Comparison of ENCODE assay signal across 37 cellular contexts in the genomic region with DNA sequence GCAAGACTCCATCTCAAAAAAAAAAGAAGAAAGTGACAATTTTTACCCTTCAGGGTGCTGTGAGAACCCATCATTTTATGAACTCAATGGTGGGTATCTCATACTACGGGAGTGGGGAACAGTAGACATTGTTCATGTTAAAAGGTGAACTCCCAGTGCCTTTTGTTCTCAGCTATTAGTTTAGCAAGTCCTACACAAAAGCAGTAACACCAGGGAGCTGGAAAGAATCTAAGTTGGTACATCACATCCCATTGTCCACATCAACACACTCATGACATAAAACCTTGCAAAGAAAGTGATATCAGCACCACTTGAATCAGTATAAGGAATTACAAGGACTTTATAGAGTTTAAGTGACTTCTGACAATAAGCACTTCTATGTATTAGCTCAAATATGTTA. TPM values are rescaled to one million over a fixed set of nuclear protein-coding genes. Genes with fewer than 3 reads are reported as not detected.
"Had no signal": no experiment of that assay in that cellular context is flagged by ENCODE, and none has a peak within 500 bp of the region (broad histone marks: within the 10 kb centered on the region; RNA-seq: fewer than 3 reads in every experiment).

No MANE protein-coding gene starts in this region.

- H3K27me3 ChIP-seq: adrenal gland, ascending aorta, body of pancreas, brain microvascular endothelial cell, breast epithelium had no signal

- H3K27me3 Mint-ChIP-seq: activated naive CD8-positive, alpha-beta T cell treated with anti-CD3 and anti-CD28 coated beads for 36 hours had no signal

- H3K36me3 Mint-ChIP-seq: activated naive CD4-positive, alpha-beta T cell treated with anti-CD3 and anti-CD28 coated beads, Interleukin-2, amount 50 U/mL, for 24 hours; activated naive CD4-positive, alpha-beta T cell treated with anti-CD3 and anti-CD28 coated beads, Interleukin-2, amount 50 U/mL, for 72 hours; activated naive CD8-positive, alpha-beta T cell; activated naive CD8-positive, alpha-beta T cell treated with anti-CD3 and anti-CD28 coated beads for 36 hours; activated naive CD8-positive, alpha-beta T cell treated with anti-CD3 and anti-CD28 coated beads, Interleukin-2, amount 10 ng/mL, durations not matched to agents 7 days and 5 days; brain had no signal

- H3K36me3 ChIP-seq: adrenal gland, ascending aorta, brain microvascular endothelial cell, breast epithelium, cardiac muscle cell had no signal

- H3K27ac Mint-ChIP-seq: activated naive CD4-positive, alpha-beta T cell treated with anti-CD3 and anti-CD28 coated beads for 36 hours; activated naive CD4-positive, alpha-beta T cell treated with anti-CD3 and anti-CD28 coated beads, Interleukin-2, amount 10 ng/mL, durations not matched to agents 7 days and 5 days; activated naive CD4-positive, alpha-beta T cell treated with anti-CD3 and anti-CD28 coated beads, Interleukin-2, amount 50 U/mL, for 24 hours; activated naive CD4-positive, alpha-beta T cell treated with anti-CD3 and anti-CD28 coated beads, Interleukin-2, amount 50 U/mL, for 72 hours; activated naive CD8-positive, alpha-beta T cell; activated naive CD8-positive, alpha-beta T cell treated with anti-CD3 and anti-CD28 coated beads for 36 hours; activated naive CD8-positive, alpha-beta T cell treated with anti-CD3 and anti-CD28 coated beads, Interleukin-2, amount 10 ng/mL, durations not matched to agents 7 days and 5 days; activated naive CD8-positive, alpha-beta T cell treated with anti-CD3 and anti-CD28 coated beads, Interleukin-2, amount 50 U/mL, for 24 hours; activated T-cell treated with anti-CD3 and anti-CD28 coated beads, Interleukin-2, amount 50 U/mL, for 24 hours; activated T-cell treated with anti-CD3 and anti-CD28 coated beads, Interleukin-2, amount 50 U/mL, for 72 hours; activated T-helper 1 cell treated with anti-CD3 and anti-CD28 coated beads, Interleukin-12 subunit alpha, Interleukin-12 subunit beta, Interleukin-2, Interleukin-4 antibody, amounts not matched to agents 30 ng/mL and 10 ng/mL and 1 ng/mL, durations not matched to agents 14 hours and 24 hours and 36 hours; activated T-helper 17 cell treated with anti-CD3 and anti-CD28 coated beads, Interleukin-2, amount 50 U/mL, for 72 hours; brain had no signal

- H3K4me1 Mint-ChIP-seq: activated naive CD8-positive, alpha-beta T cell treated with anti-CD3 and anti-CD28 coated beads, Interleukin-2, amount 50 U/mL, for 24 hours; brain had no signal

- H3K4me1 ChIP-seq: adrenal gland, ascending aorta, breast epithelium had no signal

- H3K27ac ChIP-seq: adrenal gland, ascending aorta, body of pancreas, brain microvascular endothelial cell, breast epithelium, cardiac muscle cell had no signal

- H3K9me3 Mint-ChIP-seq: activated naive CD4-positive, alpha-beta T cell treated with anti-CD3 and anti-CD28 coated beads for 36 hours; activated naive CD4-positive, alpha-beta T cell treated with anti-CD3 and anti-CD28 coated beads, Interleukin-2, amount 50 U/mL, for 24 hours; activated naive CD4-positive, alpha-beta T cell treated with anti-CD3 and anti-CD28 coated beads, Interleukin-2, amount 50 U/mL, for 72 hours; activated naive CD8-positive, alpha-beta T cell treated with anti-CD3 and anti-CD28 coated beads for 36 hours; activated naive CD8-positive, alpha-beta T cell treated with anti-CD3 and anti-CD28 coated beads, Interleukin-2, amount 10 ng/mL, durations not matched to agents 7 days and 5 days; activated naive CD8-positive, alpha-beta T cell treated with anti-CD3 and anti-CD28 coated beads, Interleukin-2, amount 50 U/mL, for 24 hours; activated T-cell treated with anti-CD3 and anti-CD28 coated beads, Interleukin-2, amount 50 U/mL, for 24 hours; activated T-cell treated with anti-CD3 and anti-CD28 coated beads, Interleukin-2, amount 50 U/mL, for 4 hours; activated T-cell treated with anti-CD3 and anti-CD28 coated beads, Interleukin-2, amount 50 U/mL, for 72 hours; activated T-helper 1 cell treated with anti-CD3 and anti-CD28 coated beads, Interleukin-12 subunit alpha, Interleukin-12 subunit beta, Interleukin-2, Interleukin-4 antibody, amounts not matched to agents 30 ng/mL and 10 ng/mL and 1 ng/mL, durations not matched to agents 14 hours and 24 hours and 36 hours; activated T-helper 17 cell treated with anti-CD3 and anti-CD28 coated beads, Interleukin-2, amount 50 U/mL, for 72 hours; brain; central memory CD8-positive, alpha-beta T cell had no signal

- H3K9me3 ChIP-seq: adrenal gland, ascending aorta, body of pancreas, breast epithelium had no signal

- H3K4me3 ChIP-seq: adrenal gland, ascending aorta, body of pancreas, breast epithelium, cardiac muscle cell had no signal

- DNase-seq: activated effector memory CD4-positive, alpha-beta T cell treated with anti-CD3 and anti-CD28 coated beads, Interleukin-2, amount 50 U/mL, for 16 hours; activated effector memory CD4-positive, alpha-beta T cell treated with Interleukin-2 at 50 U/mL for 16 hours; activated gamma-delta T cell; activated gamma-delta T cell treated with Interleukin-2 at 50 U/mL for 16 hours; activated naive CD4-positive, alpha-beta T cell; activated naive CD4-positive, alpha-beta T cell treated with anti-CD3 and anti-CD28 coated beads for 36 hours; activated naive CD4-positive, alpha-beta T cell treated with anti-CD3 and anti-CD28 coated beads, Interleukin-2, amount 10 ng/mL, durations not matched to agents 7 days and 5 days; activated naive CD4-positive, alpha-beta T cell treated with anti-CD3 and anti-CD28 coated beads, Interleukin-2, amount 50 U/mL, for 16 hours; activated naive CD4-positive, alpha-beta T cell treated with Interleukin-2 at 50 U/mL for 16 hours; activated naive CD8-positive, alpha-beta T cell treated with anti-CD3 and anti-CD28 coated beads for 36 hours; activated naive CD8-positive, alpha-beta T cell treated with anti-CD3 and anti-CD28 coated beads, Interleukin-2, amount 10 ng/mL, durations not matched to agents 7 days and 5 days; activated naive CD8-positive, alpha-beta T cell treated with anti-CD3 and anti-CD28 coated beads, Interleukin-2, amount 50 U/mL, for 24 hours; activated T-cell treated with anti-CD3 and anti-CD28 coated beads, Interleukin-2, amount 50 U/mL, for 1 hour; activated T-cell treated with anti-CD3 and anti-CD28 coated beads, Interleukin-2, amount 50 U/mL, for 24 hours; activated T-cell treated with anti-CD3 and anti-CD28 coated beads, Interleukin-2, amount 50 U/mL, for 4 hours; activated T-cell treated with anti-CD3 and anti-CD28 coated beads, Interleukin-2, amount 50 U/mL, for 48 hours; activated T-cell treated with anti-CD3 and anti-CD28 coated beads, Interleukin-2, amount 50 U/mL, for 72 hours; adrenal gland; amniotic stem cell; amygdala; anterior cingulate cortex; aorta; body of pancreas; brain microvascular endothelial cell; caudate nucleus; central memory CD4-positive, alpha-beta T cell; cerebellar nuclear complex had no signal

- H3K4me3 Mint-ChIP-seq: activated naive CD4-positive, alpha-beta T cell treated with anti-CD3 and anti-CD28 coated beads for 36 hours; activated naive CD4-positive, alpha-beta T cell treated with anti-CD3 and anti-CD28 coated beads, Interleukin-2, amount 10 ng/mL, durations not matched to agents 7 days and 5 days; activated naive CD4-positive, alpha-beta T cell treated with anti-CD3 and anti-CD28 coated beads, Interleukin-2, amount 50 U/mL, for 24 hours; activated naive CD8-positive, alpha-beta T cell; activated naive CD8-positive, alpha-beta T cell treated with anti-CD3 and anti-CD28 coated beads for 36 hours; activated naive CD8-positive, alpha-beta T cell treated with anti-CD3 and anti-CD28 coated beads, Interleukin-2, amount 10 ng/mL, durations not matched to agents 7 days and 5 days; activated naive CD8-positive, alpha-beta T cell treated with anti-CD3 and anti-CD28 coated beads, Interleukin-2, amount 50 U/mL, for 24 hours; activated T-cell treated with anti-CD3 and anti-CD28 coated beads, Interleukin-2, amount 50 U/mL, for 24 hours; activated T-cell treated with anti-CD3 and anti-CD28 coated beads, Interleukin-2, amount 50 U/mL, for 4 hours; activated T-cell treated with anti-CD3 and anti-CD28 coated beads, Interleukin-2, amount 50 U/mL, for 72 hours; activated T-helper 1 cell treated with anti-CD3 and anti-CD28 coated beads, Interleukin-12 subunit alpha, Interleukin-12 subunit beta, Interleukin-2, Interleukin-4 antibody, amounts not matched to agents 30 ng/mL and 10 ng/mL and 1 ng/mL, durations not matched to agents 14 hours and 24 hours and 36 hours; activated T-helper 17 cell treated with anti-CD3 and anti-CD28 coated beads, Interleukin-2, amount 50 U/mL, for 72 hours; brain; central memory CD8-positive, alpha-beta T cell had no signal

RNA-seq across cellular contexts. Expression of a gene that starts 47.4 kb away (rescaled TPM):
- total RNA-seq: activated naive CD4-positive, alpha-beta T cell treated with anti-CD3 and anti-CD28 coated beads for 36 hours; activated naive CD4-positive, alpha-beta T cell treated with anti-CD3 and anti-CD28 coated beads, Interleukin-2, amount 50 U/mL, for 72 hours; activated naive CD8-positive, alpha-beta T cell treated with anti-CD3 and anti-CD28 coated beads for 36 hours; activated naive CD8-positive, alpha-beta T cell treated with anti-CD3 and anti-CD28 coated beads, Interleukin-2, amount 10 ng/mL, durations not matched to agents 7 days and 5 days; activated T-helper 1 cell treated with anti-CD3 and anti-CD28 coated beads, Interleukin-12 subunit alpha, Interleukin-12 subunit beta, Interleukin-2, Interleukin-4 antibody, amounts not matched to agents 30 ng/mL and 10 ng/mL and 1 ng/mL, durations not matched to agents 14 hours and 24 hours and 36 hours had no signal
